28 cellular contexts compared by ENCODE assay signal in the genomic region with DNA sequence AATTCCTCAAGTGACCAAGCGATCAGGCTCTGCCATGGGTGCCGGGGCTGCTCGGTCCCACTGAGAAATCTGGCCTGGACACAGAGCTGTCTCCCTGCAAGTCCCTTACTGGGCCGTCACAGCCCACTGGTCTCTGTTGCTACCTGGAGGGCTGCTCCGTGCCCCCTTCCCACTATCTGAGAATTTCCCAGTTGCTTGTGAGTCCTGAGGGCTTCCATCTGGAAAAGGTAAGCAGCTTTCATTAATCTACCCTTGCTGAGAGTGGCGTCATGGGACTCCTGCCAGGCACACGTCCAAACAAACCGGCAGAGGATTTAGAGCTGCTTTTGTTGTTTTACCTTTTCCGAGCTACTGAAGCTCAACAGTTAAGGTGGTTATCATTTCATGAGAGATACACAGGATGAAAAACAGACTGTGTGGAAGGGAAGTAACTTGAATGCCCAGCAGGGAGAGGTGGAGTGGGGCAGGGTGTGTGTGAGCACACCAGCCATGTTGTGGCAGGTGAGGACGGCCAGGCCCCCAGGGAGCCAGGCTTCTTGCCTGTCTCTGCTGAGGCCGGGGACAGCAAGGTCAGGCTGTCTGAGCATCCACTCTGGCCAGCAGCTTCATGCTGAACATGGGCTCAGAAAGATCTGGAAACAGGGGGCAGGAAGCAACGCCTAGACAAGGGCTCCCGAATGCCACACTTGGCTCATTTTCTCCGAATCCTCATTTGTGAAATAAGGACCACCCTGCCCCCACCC. TPM values are rescaled to one million over a fixed set of nuclear protein-coding genes. Genes with fewer than 3 reads are reported as not detected.
DNase-seq lines count a peak whose midpoint lies in the region; ATAC-seq and TF ChIP-seq lines count a peak whose summit lies in the region.
"Had no signal": no experiment of that assay in that cellular context is flagged by ENCODE, and none has a peak within 500 bp of the region (broad histone marks: within the 10 kb centered on the region; RNA-seq: fewer than 3 reads in every experiment).

No MANE protein-coding gene starts in this region.

- H3K4me3 ChIP-seq in right cardiac atrium (ENCODE audit: low read length) (no peak overlapping the region), gastrocnemius medialis (no peak overlapping the region)
- H3K4me3 ChIP-seq: cardiac muscle cell, right lobe of liver, tibial artery had no signal

- H3K27ac Mint-ChIP-seq in T-helper 17 cell = peak overlapping the region; percentile 49
- H3K27ac Mint-ChIP-seq: activated CD4-positive, alpha-beta T cell treated with anti-CD3 and anti-CD28 coated beads for 36 hours; activated T-cell treated with anti-CD3 and anti-CD28 coated beads, Interleukin-2, amount 50 U/mL, for 72 hours; T-helper 1 cell treated with Interleukin-12 subunit alpha and Interleukin-12 subunit beta and Interleukin-4 antibody, amounts not matched to agents 30 μg/mL and 1 μg/mL, for 36 hours had no signal

- no peak for TF ChIP-seq POLR2A in gastrocnemius medialis (IDR thresholded peaks at IDR 0.05)

- intact Hi-C loops in right cardiac atrium (cut with DNase I) = no loop called here
- intact Hi-C loops in gastrocnemius medialis (cut with DNase I; ENCODE audit: low total_unique reads) = loop anchor here (5.0 kb wide), 1 partner anchor 48 kb away; a partner anchor contains a TSS

- H3K36me3 ChIP-seq in gastrocnemius medialis = peaks cover 0 to 98% of the 10 kb centered on the region in 2 donors

- in situ Hi-C loops in gastrocnemius medialis (cut with MboI; ENCODE audit: low sequenced_read_pairs in 4 of 4) = no loop called here

- TF ChIP-seq CTCF in gastrocnemius medialis (IDR thresholded peaks at IDR 0.05 in 4 of 5, conservative IDR thresholded peaks at IDR 0.05 in 1 of 5) = no peak

- H3K4me1 ChIP-seq in right cardiac atrium (ENCODE audit: control insufficient read depth, insufficient read depth, low read length) (no peaks in the 10 kb centered on the region), gastrocnemius medialis (peaks cover 3 to 12% of the 10 kb centered on the region in 2 donors)
- H3K4me1 ChIP-seq: right lobe of liver, tibial artery had no signal

- no peak overlapping the region for H3K27ac ChIP-seq in right cardiac atrium (ENCODE audit: low read length)
- H3K27ac ChIP-seq in gastrocnemius medialis = peak overlapping the region; percentile 59 to 80 (median 70)
- H3K27ac ChIP-seq: cardiac muscle cell, HL-60, right lobe of liver, tibial artery had no signal

- no peaks in the 10 kb centered on the region for H3K27me3 Mint-ChIP-seq in T-helper 17 cell
- H3K27me3 Mint-ChIP-seq: activated CD4-positive, alpha-beta T cell treated with anti-CD3 and anti-CD28 coated beads for 36 hours; CD4-positive, alpha-beta memory T cell had no signal

- no peaks in the 10 kb centered on the region for H3K4me1 Mint-ChIP-seq in T-helper 17 cell
- H3K4me1 Mint-ChIP-seq: activated CD4-positive, alpha-beta T cell treated with anti-CD3 and anti-CD28 coated beads for 36 hours; CD4-positive, alpha-beta memory T cell had no signal

- H3K4me3 Mint-ChIP-seq in T-helper 17 cell = no peak overlapping the region
- H3K4me3 Mint-ChIP-seq: activated CD4-positive, alpha-beta T cell treated with anti-CD3 and anti-CD28 coated beads for 36 hours; activated T-cell treated with anti-CD3 and anti-CD28 coated beads, Interleukin-2, amount 50 U/mL, for 72 hours; T-helper 1 cell treated with Interleukin-12 subunit alpha and Interleukin-12 subunit beta and Interleukin-4 antibody, amounts not matched to agents 30 μg/mL and 1 μg/mL, for 36 hours had no signal

- H3K9me3 ChIP-seq in T-helper 17 cell (ENCODE audit: control insufficient read depth, low read length, poor library complexity, severe bottlenecking) (no peaks in the 10 kb centered on the region), right cardiac atrium (ENCODE audit: control insufficient read depth, low read length) (no peaks in the 10 kb centered on the region), gastrocnemius medialis (no peaks in the 10 kb centered on the region)
- H3K9me3 ChIP-seq: right lobe of liver, tibial artery had no signal

- H3K27me3 ChIP-seq in right cardiac atrium (ENCODE audit: control insufficient read depth, insufficient read depth) (no peaks in the 10 kb centered on the region), gastrocnemius medialis (no peaks in the 10 kb centered on the region)
- H3K27me3 ChIP-seq: cardiac muscle cell, right lobe of liver, tibial artery had no signal

- H3K36me3 Mint-ChIP-seq in T-helper 17 cell (ENCODE audit: low read depth) = peaks cover 21% of the 10 kb centered on the region

- ATAC-seq in T-helper 17 cell (no peak), right cardiac atrium (peak; percentile 32 to 33), gastrocnemius medialis (no peak)
- ATAC-seq: activated CD4-positive, alpha-beta T cell treated with anti-CD3 and anti-CD28 coated beads for 36 hours; activated T-cell treated with anti-CD3 and anti-CD28 coated beads, Interleukin-2, amount 50 U/mL, for 72 hours; HCT116; HepG2; right lobe of liver had no signal

- 82% methylated on average over 14 of the region's 14 CpGs for WGBS in right cardiac atrium

- DNase-seq in NCI-H1436 (lab: John Stamatoyannopoulos, UW) (peak; percentile 17), NCI-H1436 treated with DMSO at 0.1 percent for 48 hours (lab: John Stamatoyannopoulos, UW) (no peak), T-helper 17 cell (no peak), right cardiac atrium (peak in 1 of 3 donors; percentile 46), gastrocnemius medialis (no peak), ureter (ENCODE audit: low spot score) (no peak), NCI-H226 (no peak)
- DNase-seq in activated CD4-positive, alpha-beta T cell treated with anti-CD3 and anti-CD28 coated beads, Interleukin-2, amount 50 U/mL, for 48 hours = no peak
- DNase-seq: 8988T; activated CD4-positive, alpha-beta T cell treated with anti-CD3 and anti-CD28 coated beads for 36 hours; activated naive CD4-positive, alpha-beta T cell treated with anti-CD3 and anti-CD28 coated beads, Interleukin-2, amount 50 U/mL, for 16 hours; activated T-cell treated with anti-CD3 and anti-CD28 coated beads, Interleukin-2, amount 50 U/mL, for 72 hours; CD4-positive, alpha-beta memory T cell; GF-D8; glutamatergic neuron; mesenchymal stem cell; NCI-H1105; NCI-H2081 treated with DMSO at 0.1 percent for 48 hours; occipital lobe; right lobe of liver; stimulated activated CD4-positive, alpha-beta T cell treated with anti-CD3 and anti-CD28 coated beads, Interleukin-4, amount 100 ng/mL, for 4 hours; stimulated activated naive CD4-positive, alpha-beta T cell treated with Interleukin-2 at 50 U/mL for 16 hours; tibial artery had no signal

RNA-seq across cellular contexts. Expression of a gene that starts 50.6 kb away (rescaled TPM):
- total RNA-seq in T-helper 17 cell (10 to 100 TPM; 55.3 to 55.6 TPM), right cardiac atrium (10 to 100 TPM; 49.8 to 58.6 (median 57.4) TPM), gastrocnemius medialis (100 to 1,000 TPM in 1 of 4 donors, 10 to 100 TPM in 3; 52.0 to 108 (median 67.8) TPM), ureter (72.5 TPM)
- 49.0 TPM for polyA plus RNA-seq in right cardiac atrium

RNA-seq across cellular contexts. Expression of a gene that starts 50.9 kb away (rescaled TPM):
- 10 to 100 TPM; 28.6 to 29.7 TPM for total RNA-seq in T-helper 17 cell
- 10 to 100 TPM; 10.0 to 13.4 (median 12.3) TPM for total RNA-seq in right cardiac atrium
- 7.0 TPM for polyA plus RNA-seq in right cardiac atrium
- 10 to 100 TPM in 1 of 4 donors, 1 to 10 TPM in 3; 6.3 to 12.1 (median 7.7) TPM for total RNA-seq in gastrocnemius medialis
- 46.0 TPM for total RNA-seq in ureter

Comparison
In these comparisons a context has a peak if more than half of its experiments do, and no peak if none do; other contexts are left out.
1. ATAC-seq: peak in right cardiac atrium (2 of 2); none in T-helper 17 cell (single experiment) and gastrocnemius medialis (0 of 2).